ENCODE assay signal across 21 cellular contexts in the genomic region with DNA sequence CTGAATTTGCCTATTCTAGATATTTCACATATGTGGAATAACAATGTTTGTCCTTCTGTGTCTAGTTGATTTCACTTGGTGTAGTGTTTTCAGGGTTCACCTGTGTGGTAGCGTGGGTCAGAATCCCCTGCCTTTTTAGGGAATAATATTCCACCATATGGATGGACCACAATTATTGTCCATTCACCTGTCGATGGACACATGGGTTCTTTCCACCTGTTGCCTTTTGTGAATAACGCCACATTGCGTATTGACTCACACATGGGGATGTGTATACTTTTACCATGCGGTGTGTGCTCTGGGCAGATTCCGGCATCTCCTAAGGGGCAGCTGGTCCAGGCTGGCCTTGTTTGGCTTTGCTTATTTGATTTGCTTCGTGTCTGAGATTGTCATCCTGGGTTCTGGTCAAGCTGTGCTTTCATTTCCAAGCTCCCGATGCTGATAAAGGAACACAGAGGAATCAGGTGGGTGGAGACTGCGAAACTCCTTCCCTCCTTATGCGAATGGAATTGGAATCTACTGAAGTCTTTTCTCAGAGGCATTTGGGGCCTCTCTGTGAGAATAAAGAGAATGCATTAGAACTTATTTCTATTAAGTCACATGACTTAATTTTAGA. TPM values are rescaled to one million over a fixed set of nuclear protein-coding genes. Genes with fewer than 3 reads are reported as not detected.
"Had no signal": no experiment of that assay in that cellular context is flagged by ENCODE, and none has a peak within 500 bp of the region (broad histone marks: within the 10 kb centered on the region; RNA-seq: fewer than 3 reads in every experiment).

No MANE protein-coding gene starts in this region.

- ATAC-seq: activated CD8-positive, alpha-beta T cell treated with anti-CD3 and anti-CD28 coated beads, Interleukin-2, amount 10 ng/mL, durations not matched to agents 7 days and 5 days; left ventricle myocardium superior; mucosa of descending colon; naive thymus-derived CD4-positive, alpha-beta T cell had no signal

- H3K27ac Mint-ChIP-seq: activated B cell treated with CpG ODN at 0.5 μM for 24 hours; activated CD8-positive, alpha-beta T cell treated with anti-CD3 and anti-CD28 coated beads, Interleukin-2, amount 10 ng/mL, durations not matched to agents 7 days and 5 days; activated naive CD4-positive, alpha-beta T cell treated with anti-CD3 and anti-CD28 coated beads, Interleukin-2, amount 10 ng/mL, durations not matched to agents 7 days and 5 days; activated T-helper 1 cell treated with anti-CD3 and anti-CD28 coated beads, Interleukin-12 subunit alpha, Interleukin-12 subunit beta, Interleukin-2, Interleukin-4 antibody, amounts not matched to agents 30 ng/mL and 10 ng/mL and 1 ng/mL, durations not matched to agents 14 hours and 24 hours and 36 hours; memory B cell; naive thymus-derived CD4-positive, alpha-beta T cell; T-helper 2 cell treated with Interferon-gamma antibody and Interleukin-4, amounts not matched to agents 5 μg/mL and 100 μg/mL, for 36 hours had no signal

- FAIRE-seq: colon, keratinocyte had no signal

- H3K79me2 ChIP-seq: hepatocyte had no signal

- DNase-seq: activated B cell treated with CpG ODN at 0.5 μM for 24 hours; activated CD4-positive, alpha-beta T cell treated with anti-CD3 and anti-CD28 coated beads for 48 hours; activated CD8-positive, alpha-beta T cell treated with anti-CD3 and anti-CD28 coated beads, Interleukin-2, amount 10 ng/mL, durations not matched to agents 7 days and 5 days; activated naive CD4-positive, alpha-beta T cell treated with anti-CD3 and anti-CD28 coated beads, Interleukin-2, amount 10 ng/mL, durations not matched to agents 7 days and 5 days; esophagus squamous epithelium; left ventricle myocardium superior; mucosa of descending colon; stimulated activated CD4-positive, alpha-beta T cell treated with anti-CD3 and anti-CD28 coated beads, Interleukin-4, amount 100 ng/mL, for 1 hour; stimulated activated naive CD4-positive, alpha-beta T cell; substantia nigra; transverse colon had no signal

- H3K36me3 ChIP-seq: adrenal gland, esophagus squamous epithelium, transverse colon had no signal

- H3K4me3 ChIP-seq: adrenal gland, esophagus squamous epithelium, hepatocyte, mucosa of descending colon, transverse colon had no signal

- H3K4me1 Mint-ChIP-seq: activated B cell treated with CpG ODN at 0.5 μM for 24 hours; activated naive CD4-positive, alpha-beta T cell treated with anti-CD3 and anti-CD28 coated beads, Interleukin-2, amount 10 ng/mL, durations not matched to agents 7 days and 5 days; memory B cell; naive thymus-derived CD4-positive, alpha-beta T cell had no signal

- H2AFZ ChIP-seq: hepatocyte had no signal

- H3K9me3 ChIP-seq: adrenal gland, esophagus squamous epithelium, mucosa of descending colon, transverse colon had no signal

- H3K27me3 Mint-ChIP-seq: activated naive CD4-positive, alpha-beta T cell treated with anti-CD3 and anti-CD28 coated beads, Interleukin-2, amount 10 ng/mL, durations not matched to agents 7 days and 5 days had no signal

- H3K36me3 Mint-ChIP-seq: activated naive CD4-positive, alpha-beta T cell treated with anti-CD3 and anti-CD28 coated beads, Interleukin-2, amount 10 ng/mL, durations not matched to agents 7 days and 5 days; memory B cell; naive thymus-derived CD4-positive, alpha-beta T cell had no signal

- H3K4me1 ChIP-seq: adrenal gland, transverse colon had no signal

- H3K27me3 ChIP-seq: adrenal gland, hepatocyte, transverse colon had no signal

- H3K27ac ChIP-seq: adrenal gland, esophagus squamous epithelium, hepatocyte, transverse colon had no signal

- H3K9me3 Mint-ChIP-seq: activated B cell treated with CpG ODN at 0.5 μM for 24 hours; activated naive CD4-positive, alpha-beta T cell treated with anti-CD3 and anti-CD28 coated beads, Interleukin-2, amount 10 ng/mL, durations not matched to agents 7 days and 5 days; activated T-helper 1 cell treated with anti-CD3 and anti-CD28 coated beads, Interleukin-12 subunit alpha, Interleukin-12 subunit beta, Interleukin-2, Interleukin-4 antibody, amounts not matched to agents 30 ng/mL and 10 ng/mL and 1 ng/mL, durations not matched to agents 14 hours and 24 hours and 36 hours; memory B cell; naive thymus-derived CD4-positive, alpha-beta T cell; T-helper 2 cell treated with Interferon-gamma antibody and Interleukin-4, amounts not matched to agents 5 μg/mL and 100 μg/mL, for 36 hours had no signal

- H3K4me3 Mint-ChIP-seq: activated B cell treated with CpG ODN at 0.5 μM for 24 hours; activated CD8-positive, alpha-beta T cell treated with anti-CD3 and anti-CD28 coated beads, Interleukin-2, amount 10 ng/mL, durations not matched to agents 7 days and 5 days; activated naive CD4-positive, alpha-beta T cell treated with anti-CD3 and anti-CD28 coated beads, Interleukin-2, amount 10 ng/mL, durations not matched to agents 7 days and 5 days; activated T-helper 1 cell treated with anti-CD3 and anti-CD28 coated beads, Interleukin-12 subunit alpha, Interleukin-12 subunit beta, Interleukin-2, Interleukin-4 antibody, amounts not matched to agents 30 ng/mL and 10 ng/mL and 1 ng/mL, durations not matched to agents 14 hours and 24 hours and 36 hours; memory B cell; naive thymus-derived CD4-positive, alpha-beta T cell; T-helper 2 cell treated with Interferon-gamma antibody and Interleukin-4, amounts not matched to agents 5 μg/mL and 100 μg/mL, for 36 hours had no signal

- H3K4me2 ChIP-seq: hepatocyte had no signal

RNA-seq across cellular contexts. Expression of a gene that starts 18.9 kb away (rescaled TPM):
- total RNA-seq: activated B cell treated with CpG ODN at 0.5 μM for 24 hours; activated CD8-positive, alpha-beta T cell treated with anti-CD3 and anti-CD28 coated beads, Interleukin-2, amount 10 ng/mL, durations not matched to agents 7 days and 5 days; activated T-helper 1 cell treated with anti-CD3 and anti-CD28 coated beads, Interleukin-12 subunit alpha, Interleukin-12 subunit beta, Interleukin-2, Interleukin-4 antibody, amounts not matched to agents 30 ng/mL and 10 ng/mL and 1 ng/mL, durations not matched to agents 14 hours and 24 hours and 36 hours; esophagus squamous epithelium; glomerular endothelial cell; hepatocyte; left ventricle myocardium superior; mucosa of descending colon; naive thymus-derived CD4-positive, alpha-beta T cell; renal cortical epithelial cell; transverse colon had no signal
- polyA plus RNA-seq: hepatocyte; keratinocyte; naive thymus-derived CD4-positive, alpha-beta T cell had no signal

RNA-seq across cellular contexts. Expression of a gene that starts 44.2 kb away (rescaled TPM):
- total RNA-seq: activated B cell treated with CpG ODN at 0.5 μM for 24 hours; activated CD8-positive, alpha-beta T cell treated with anti-CD3 and anti-CD28 coated beads, Interleukin-2, amount 10 ng/mL, durations not matched to agents 7 days and 5 days; activated T-helper 1 cell treated with anti-CD3 and anti-CD28 coated beads, Interleukin-12 subunit alpha, Interleukin-12 subunit beta, Interleukin-2, Interleukin-4 antibody, amounts not matched to agents 30 ng/mL and 10 ng/mL and 1 ng/mL, durations not matched to agents 14 hours and 24 hours and 36 hours; renal cortical epithelial cell had no signal
- polyA plus RNA-seq: keratinocyte had no signal
